8 cellular contexts compared by ENCODE assay signal in the genomic region with DNA sequence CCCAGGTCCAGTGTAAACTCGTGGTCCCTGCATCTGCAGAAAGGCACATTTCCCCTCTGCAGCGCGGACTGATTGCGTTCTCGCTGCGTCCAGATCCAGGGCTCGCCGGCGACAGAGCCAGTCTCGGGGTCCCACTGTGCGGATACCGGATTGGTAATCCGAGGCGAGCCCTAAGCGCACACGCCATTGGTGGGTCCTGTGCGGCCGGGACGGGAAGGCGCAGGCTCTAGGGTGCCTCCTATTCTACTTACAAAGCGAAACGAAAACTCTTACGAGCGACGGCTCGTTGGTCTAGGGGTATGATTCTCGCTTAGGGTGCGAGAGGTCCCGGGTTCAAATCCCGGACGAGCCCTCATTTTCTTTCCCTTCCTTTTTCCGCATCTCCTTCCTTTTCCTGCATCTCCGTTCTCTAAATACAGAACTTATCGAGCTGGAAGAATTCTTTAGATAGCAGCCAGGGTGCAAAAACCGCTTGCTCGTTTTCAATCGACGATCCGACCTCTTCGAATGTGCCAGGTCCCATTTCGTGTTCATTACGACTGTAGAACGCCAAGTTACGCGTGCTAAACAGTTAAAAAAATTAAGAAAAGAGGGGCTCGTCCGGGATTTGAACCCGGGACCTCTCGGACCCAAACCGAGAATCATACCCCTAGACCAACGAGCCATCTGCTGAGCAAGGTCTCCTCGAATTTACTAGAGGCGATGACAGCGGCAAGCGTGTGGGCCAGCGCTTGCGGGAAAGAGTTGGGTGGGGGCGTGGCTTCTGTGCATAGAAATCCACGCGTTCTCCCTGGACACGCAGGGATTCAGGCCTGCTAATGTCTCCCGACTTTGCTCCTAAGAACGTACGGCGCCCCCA.
DNase-seq lines count a peak whose midpoint lies in the region; ATAC-seq, FAIRE-seq and TF ChIP-seq lines count a peak whose summit lies in the region.

No MANE protein-coding gene starts in this region.

- peak overlapping the region; percentile 89 for H3K4me3 ChIP-seq in HUES48 (ENCODE audit: low read depth, low read length)
- peak overlapping the region; percentile 76 for H3K4me3 ChIP-seq in OCI-LY1 (ENCODE audit: low read depth, low read length, poor library complexity, severe bottlenecking)
- H3K4me3 ChIP-seq in epithelial cell of esophagus (ENCODE audit: low read length), result peak overlapping the region; percentile 76

- ATAC-seq in GM21423 (IDR thresholded peaks at IDR 0.05; ENCODE audit: unreplicated experiment), result peak; percentile 60

- H3K27me3 ChIP-seq in HUES48 (ENCODE audit: control insufficient read depth, insufficient read depth, low read length), result peaks cover 7% of the 10 kb centered on the region; the same call in 1 of the 2 replicates
- peaks cover 2% of the 10 kb centered on the region; the same call in 1 of the 2 replicates for H3K27me3 ChIP-seq in OCI-LY1 (ENCODE audit: insufficient read depth, low read length)

- FAIRE-seq in D721Med (lab: Jason Lieb, UNC), result no peak

- peaks cover 6% of the 10 kb centered on the region; the same call in 1 of the 2 replicates for H3K4me1 ChIP-seq in HUES48 (ENCODE audit: control insufficient read depth, insufficient read depth, low read length)
- H3K4me1 ChIP-seq in OCI-LY1 (ENCODE audit: insufficient read depth, low read length, severe bottlenecking), result peaks cover 26% of the 10 kb centered on the region

- TF ChIP-seq CTCF in D721Med (IDR thresholded peaks at IDR 0.05; ENCODE audit: insufficient read depth, missing control alignments) (no peak), OCI-LY1 (IDR thresholded peaks at IDR 0.05; ENCODE audit: low read length) (no peak), epithelial cell of esophagus (IDR thresholded peaks at IDR 0.05; ENCODE audit: insufficient read depth, low read depth, low read length, missing control alignments) (no peak)

- H3K79me2 ChIP-seq in OCI-LY1 (ENCODE audit: insufficient read depth, low read length), result no peaks in the 10 kb centered on the region

- H3K9ac ChIP-seq in HUES48 (ENCODE audit: low read depth, low read length), result peak overlapping the region; percentile 80
- H3K9ac ChIP-seq in OCI-LY1 (ENCODE audit: low read length), result peak overlapping the region; percentile 66

- no peaks in the 10 kb centered on the region for H3F3A ChIP-seq in OCI-LY1 (ENCODE audit: insufficient read depth, low read length)

- H3K27ac ChIP-seq in HUES48 (ENCODE audit: low read depth, low read length) (peak overlapping the region; percentile 75), OCI-LY1 (ENCODE audit: low read depth, low read length, poor library complexity, severe bottlenecking) (no peak overlapping the region)

- no peaks in the 10 kb centered on the region for H3K9me2 ChIP-seq in OCI-LY1 (ENCODE audit: low read depth, low read length)

- H3K9me3 ChIP-seq in HUES48 (ENCODE audit: control insufficient read depth, insufficient read depth, low read length) (no peaks in the 10 kb centered on the region), OCI-LY1 (ENCODE audit: low read length) (no peaks in the 10 kb centered on the region)

- H3K36me3 ChIP-seq in HUES48 (ENCODE audit: control insufficient read depth, insufficient read depth, low read length), result no peaks in the 10 kb centered on the region
- H3K36me3 ChIP-seq in OCI-LY1 (ENCODE audit: insufficient read depth, low read length), result no peaks in the 10 kb centered on the region

- peak overlapping the region; percentile 77 for H3K4me2 ChIP-seq in OCI-LY1 (ENCODE audit: low read length)

- no peaks in the 10 kb centered on the region for H4K20me1 ChIP-seq in OCI-LY1 (ENCODE audit: insufficient read depth, low read length)

- H2AFZ ChIP-seq in OCI-LY1 (ENCODE audit: low read length), result no peak overlapping the region

- peak; percentile 89 for DNase-seq in D721Med (ENCODE audit: insufficient read length, low spot score)
- peak; percentile 88 for DNase-seq in activated T-cell treated with anti-CD3 and anti-CD28 coated beads for 1 hour (ENCODE audit: low read depth)
- DNase-seq in epithelial cell of esophagus (ENCODE audit: low read depth), result peak; percentile 82
- DNase-seq in middle frontal gyrus (ENCODE audit: extremely low spot score, low spot score), result peak; percentile 92
- peak; percentile 81 to 85 for DNase-seq in stimulated activated CD8-positive, alpha-beta memory T cell treated with anti-CD3 and anti-CD28 coated beads, Interleukin-15, amount 100 ng/mL, for 48 hours (ENCODE audit: low read depth in 2 of 2)
